ENCODE assay signal across 17 cellular contexts in genomic region chr9:74125916-74126315, GRCh38.
A peak's percentile ranks its signal among the peaks of the same experiment; 100 is the strongest.
DNase-seq lines count a peak whose midpoint lies in the region; ATAC-seq and TF ChIP-seq lines count a peak whose summit lies in the region.
"Had no signal": no experiment of that assay in that cellular context is flagged by ENCODE, and none has a peak within 500 bp of the region (broad histone marks: within the 10 kb centered on the region; RNA-seq: fewer than 3 reads in every experiment).

No MANE protein-coding gene starts in this region.

- H3K9me3 Mint-ChIP-seq in neural crest cell: no peaks in the 10 kb centered on the region
- peaks cover 5% of the 10 kb centered on the region for H3K9me3 Mint-ChIP-seq in activated CD4-positive, alpha-beta T cell treated with anti-CD3 and anti-CD28 coated beads, Interleukin-2, amount 10 ng/mL, durations not matched to agents 24 days and 14 days

- H3K27me3 ChIP-seq in adipocyte (replicated peaks; ENCODE audit: control insufficient read depth, insufficient read depth, low read length) (no peaks in the 10 kb centered on the region), aorta (ENCODE audit: control insufficient read depth in 1 of 2, insufficient read depth in 2 of 2, low read length in 1 of 2) (no peaks in the 10 kb centered on the region)

- no peaks in the 10 kb centered on the region for H3K36me3 Mint-ChIP-seq in neural crest cell (ENCODE audit: low read depth)
- no peaks in the 10 kb centered on the region for H3K36me3 Mint-ChIP-seq in activated CD4-positive, alpha-beta T cell treated with anti-CD3 and anti-CD28 coated beads, Interleukin-2, amount 10 ng/mL, durations not matched to agents 24 days and 14 days (ENCODE audit: low read depth)
- H3K36me3 Mint-ChIP-seq: CD4-positive, alpha-beta memory T cell had no signal

- in situ Hi-C loops in Caki2 (cut with HindIII; ENCODE audit: low pct_unique_long_range_greater_than_20kb, low sequenced_read_pairs): no loop called here

- no peaks in the 10 kb centered on the region for H3K36me3 ChIP-seq in adipocyte (ENCODE audit: control insufficient read depth, insufficient read depth, low read length, severe bottlenecking)
- no peaks in the 10 kb centered on the region for H3K36me3 ChIP-seq in aorta (ENCODE audit: control insufficient read depth in 1 of 2, insufficient read depth in 2 of 2, low read length in 1 of 2)

- intact Hi-C loops in aorta (cut with DNase I): no loop called here
- intact Hi-C loops in activated CD4-positive, alpha-beta T cell treated with anti-CD3 and anti-CD28 coated beads, Interleukin-2, amount 10 ng/mL, durations not matched to agents 24 days and 14 days (cut with micrococcal nuclease): no loop called here

- TF ChIP-seq CTCF in neural crest cell (conservative IDR thresholded peaks at IDR 0.05): no peak

- 57 to 74% methylated on average over 4 to 5 of the region's 5 CpGs for WGBS in aorta, 2 donors

- no peak for ATAC-seq in aorta (ENCODE audit: low FRiP score)
- ATAC-seq: K562, Panc1 had no signal

- H3K4me1 ChIP-seq in adipocyte (ENCODE audit: control insufficient read depth, insufficient read depth, low read length) (no peaks in the 10 kb centered on the region), aorta (ENCODE audit: control insufficient read depth in 1 of 2, insufficient read depth in 2 of 2, low read length in 2 of 2) (no peaks in the 10 kb centered on the region)

- no peak overlapping the region for H3K9ac ChIP-seq in adipocyte (ENCODE audit: low read length)
- H3K9ac ChIP-seq: SK-N-SH had no signal

- H3K27ac ChIP-seq in aorta (ENCODE audit: low read depth in 1 of 2, low read length in 2 of 2): no peak overlapping the region
- H3K27ac ChIP-seq: HL-60 had no signal

- H3K4me3 Mint-ChIP-seq in neural crest cell: no peak overlapping the region
- no peak overlapping the region for H3K4me3 Mint-ChIP-seq in activated CD4-positive, alpha-beta T cell treated with anti-CD3 and anti-CD28 coated beads, Interleukin-2, amount 10 ng/mL, durations not matched to agents 24 days and 14 days
- H3K4me3 Mint-ChIP-seq: CD4-positive, alpha-beta memory T cell had no signal

- peaks cover 10% of the 10 kb centered on the region for H3K27me3 Mint-ChIP-seq in neural crest cell (ENCODE audit: low read depth)
- H3K27me3 Mint-ChIP-seq in activated CD4-positive, alpha-beta T cell treated with anti-CD3 and anti-CD28 coated beads, Interleukin-2, amount 10 ng/mL, durations not matched to agents 24 days and 14 days: no peaks in the 10 kb centered on the region

- DNase-seq in Caki2 (ENCODE audit: low read depth) (peak; percentile 90), adipocyte (ENCODE audit: low read depth) (peak; percentile 1), fibroblast of gingiva (ENCODE audit: low read depth) (peak; percentile 9), neural crest cell (ENCODE audit: low read depth, low spot score) (no peak), NCI-H748 treated with DMSO at 0.1 percent for 48 hours (lab: John Stamatoyannopoulos, UW) (no peak), aorta (no peak)
- DNase-seq in activated CD4-positive, alpha-beta T cell treated with anti-CD3 and anti-CD28 coated beads, Interleukin-2, amount 10 ng/mL, durations not matched to agents 24 days and 14 days: no peak
- DNase-seq in stimulated activated CD4-positive, alpha-beta T cell treated with anti-CD3 and anti-CD28 coated beads, Interleukin-2, amount 100 ng/mL, for 48 hours: no peak
- DNase-seq: CD4-positive, alpha-beta memory T cell; NCI-H1048; NCI-H2107; NCI-H82; Right ventricle myocardium superior; SK-N-SH had no signal

- H3K9me3 ChIP-seq in adipocyte (ENCODE audit: control insufficient read depth, low read length): no peaks in the 10 kb centered on the region
- H3K9me3 ChIP-seq in aorta (ENCODE audit: control insufficient read depth, low read length): no peaks in the 10 kb centered on the region
- H3K9me3 ChIP-seq: SK-N-SH had no signal

- no peaks in the 10 kb centered on the region for H3K4me1 Mint-ChIP-seq in neural crest cell
- peaks cover 7% of the 10 kb centered on the region for H3K4me1 Mint-ChIP-seq in activated CD4-positive, alpha-beta T cell treated with anti-CD3 and anti-CD28 coated beads, Interleukin-2, amount 10 ng/mL, durations not matched to agents 24 days and 14 days

- no peak overlapping the region for H3K4me3 ChIP-seq in adipocyte (ENCODE audit: low read length)
- no peak overlapping the region for H3K4me3 ChIP-seq in aorta (ENCODE audit: low read length in 2 of 2)
- H3K4me3 ChIP-seq: K562 had no signal

- H3K27ac Mint-ChIP-seq in neural crest cell (ENCODE audit: unreplicated experiment): peak overlapping the region; percentile 48
- H3K27ac Mint-ChIP-seq in activated CD4-positive, alpha-beta T cell treated with anti-CD3 and anti-CD28 coated beads, Interleukin-2, amount 10 ng/mL, durations not matched to agents 24 days and 14 days: no peak overlapping the region
- H3K27ac Mint-ChIP-seq: CD4-positive, alpha-beta memory T cell had no signal

Comparison
In these comparisons a context has a peak if more than half of its experiments do, and no peak if none do; other contexts are left out.
1. DNase-seq: peak in Caki2 (single experiment), adipocyte (single experiment) and fibroblast of gingiva (single experiment); none in neural crest cell (single experiment), NCI-H748 treated with DMSO at 0.1 percent for 48 hours (single experiment), aorta (0 of 2), activated CD4-positive, alpha-beta T cell treated with anti-CD3 and anti-CD28 coated beads, Interleukin-2, amount 10 ng/mL, durations not matched to agents 24 days and 14 days (single experiment) and stimulated activated CD4-positive, alpha-beta T cell treated with anti-CD3 and anti-CD28 coated beads, Interleukin-2, amount 100 ng/mL, for 48 hours (0 of 2).